ENCODE assay signal across 7 cellular contexts in genomic region chr2:10043906-10044601, GRCh38. TPM values are rescaled to one million over a fixed set of nuclear protein-coding genes. Genes with fewer than 3 reads are reported as not detected.
DNase-seq lines count a peak whose midpoint lies in the region; ATAC-seq and TF ChIP-seq lines count a peak whose summit lies in the region.

No MANE protein-coding gene starts in this region.

- peaks cover 27% of the 10 kb centered on the region for H3K27me3 Mint-ChIP-seq in activated CD4-positive, alpha-beta T cell treated with anti-CD3 and anti-CD28 coated beads, Interleukin-2, amount 10 ng/mL, durations not matched to agents 24 days and 14 days

- peak overlapping the region; percentile 95 for H3K27ac ChIP-seq in layer of hippocampus (ENCODE audit: low read depth, low read length)

- peak overlapping the region; percentile 78 for H3K4me3 Mint-ChIP-seq in activated CD4-positive, alpha-beta T cell treated with anti-CD3 and anti-CD28 coated beads, Interleukin-2, amount 10 ng/mL, durations not matched to agents 24 days and 14 days

- DNase-seq in NCI-H2227 (lab: John Stamatoyannopoulos, UW; ENCODE audit: unreplicated experiment): peak; percentile 99
- DNase-seq in activated CD4-positive, alpha-beta T cell treated with anti-CD3 and anti-CD28 coated beads, Interleukin-2, amount 10 ng/mL, durations not matched to agents 24 days and 14 days: peak; percentile 96
- peak; percentile 96 for DNase-seq in choroid plexus epithelial cell (ENCODE audit: low read depth)
- DNase-seq in stimulated activated CD4-positive, alpha-beta T cell treated with anti-CD3 and anti-CD28 coated beads, Interleukin-15, amount 100 ng/mL, for 24 hours: peak; percentile 98

- intact Hi-C loops in activated CD4-positive, alpha-beta T cell treated with anti-CD3 and anti-CD28 coated beads, Interleukin-2, amount 10 ng/mL, durations not matched to agents 24 days and 14 days (cut with micrococcal nuclease): loop anchor here (1.0 kb wide), 1 partner anchor 201 kb away; the partner anchor contains the start of gene TAF1B

- no peak for TF ChIP-seq CTCF in choroid plexus epithelial cell (conservative IDR thresholded peaks at IDR 0.05; ENCODE audit: low read depth, low read length)

- H3K4me1 Mint-ChIP-seq in activated CD4-positive, alpha-beta T cell treated with anti-CD3 and anti-CD28 coated beads, Interleukin-2, amount 10 ng/mL, durations not matched to agents 24 days and 14 days: peaks cover 15% of the 10 kb centered on the region

- peak overlapping the region; percentile 71 for H3K4me3 ChIP-seq in choroid plexus epithelial cell (ENCODE audit: low read depth, low read length)

- peaks cover 22% of the 10 kb centered on the region for H3K36me3 Mint-ChIP-seq in activated CD4-positive, alpha-beta T cell treated with anti-CD3 and anti-CD28 coated beads, Interleukin-2, amount 10 ng/mL, durations not matched to agents 24 days and 14 days (ENCODE audit: low read depth)

- peak overlapping the region; percentile 82 for H3K27ac Mint-ChIP-seq in activated CD4-positive, alpha-beta T cell treated with anti-CD3 and anti-CD28 coated beads, Interleukin-2, amount 10 ng/mL, durations not matched to agents 24 days and 14 days

- ATAC-seq in GM18520 (IDR thresholded peaks at IDR 0.05; ENCODE audit: unreplicated experiment): peak; percentile 31
- peak; percentile 50 for ATAC-seq in HG03045 (IDR thresholded peaks at IDR 0.05; ENCODE audit: unreplicated experiment)

- H3K9me3 Mint-ChIP-seq in activated CD4-positive, alpha-beta T cell treated with anti-CD3 and anti-CD28 coated beads, Interleukin-2, amount 10 ng/mL, durations not matched to agents 24 days and 14 days: no peaks in the 10 kb centered on the region

- H3K27me3 ChIP-seq in layer of hippocampus (ENCODE audit: control insufficient read depth, insufficient read depth, low read length): no peaks in the 10 kb centered on the region

RNA-seq across cellular contexts. Expression of gene KLF11, which starts 0.7 kb away (rescaled TPM):
- total RNA-seq in activated CD4-positive, alpha-beta T cell treated with anti-CD3 and anti-CD28 coated beads, Interleukin-2, amount 10 ng/mL, durations not matched to agents 24 days and 14 days: 7.2 and 8.4 TPM in 2 replicates

RNA-seq across cellular contexts. Expression of gene CYS1, which starts 36.2 kb away (rescaled TPM):
- 0.24 and 0.63 TPM in 2 replicates for total RNA-seq in activated CD4-positive, alpha-beta T cell treated with anti-CD3 and anti-CD28 coated beads, Interleukin-2, amount 10 ng/mL, durations not matched to agents 24 days and 14 days

Comparison
In these comparisons a context has a peak if more than half of its experiments do, and no peak if none do; other contexts are left out.
1. Peak in every context shown above with its lines: DNase-seq, ATAC-seq, H3K4me3 ChIP-seq and H3K27ac ChIP-seq.